ENCODE assay signal across 28 cellular contexts in genomic region chr1:23879809-23880208, GRCh38. TPM values are rescaled to one million over a fixed set of nuclear protein-coding genes. Genes with fewer than 3 reads are reported as not detected.
"Had no signal": no experiment of that assay in that cellular context is flagged by ENCODE, and none has a peak within 500 bp of the region (broad histone marks: within the 10 kb centered on the region; RNA-seq: fewer than 3 reads in every experiment).

No MANE protein-coding gene starts in this region.

- ATAC-seq: naive thymus-derived CD4-positive, alpha-beta T cell; natural killer cell treated with Interleukin-12 subunit alpha and Interleukin-12 subunit beta and Interleukin-15 and Interleukin-18, amount 100 ng/mL, for 72 hours; right lobe of liver; upper lobe of right lung had no signal

- H3K27ac ChIP-seq: hepatocyte, left ventricle myocardium inferior, ovary, right atrium auricular region, right lobe of liver, suprapubic skin, thoracic aorta, tibial artery, upper lobe of right lung had no signal

- H3K27me3 Mint-ChIP-seq: natural killer cell treated with Interleukin-12 subunit alpha and Interleukin-12 subunit beta and Interleukin-15 and Interleukin-18, amount 100 ng/mL, for 72 hours; progenitor cell of endocrine pancreas; stimulated activated naive CD8-positive, alpha-beta T cell treated with anti-CD3 and anti-CD28 coated beads, Interleukin-15, Interleukin-2, amounts not matched to agents 100 ng/mL and 50 ng/mL, for 24 hours had no signal

- H3K27me3 ChIP-seq: hepatocyte, ovary, right atrium auricular region, right lobe of liver, suprapubic skin, upper lobe of right lung had no signal

- H3K4me1 Mint-ChIP-seq: mesothelial cell of epicardium; naive thymus-derived CD4-positive, alpha-beta T cell had no signal

- H3K27ac Mint-ChIP-seq: mesothelial cell of epicardium; naive thymus-derived CD4-positive, alpha-beta T cell; natural killer cell treated with Interleukin-12 subunit alpha and Interleukin-12 subunit beta and Interleukin-15 and Interleukin-18, amount 100 ng/mL, for 72 hours; progenitor cell of endocrine pancreas; stimulated activated naive CD8-positive, alpha-beta T cell treated with anti-CD3 and anti-CD28 coated beads, Interleukin-15, Interleukin-2, amounts not matched to agents 100 ng/mL and 50 ng/mL, for 24 hours had no signal

- H3K4me3 ChIP-seq: hepatocyte, left ventricle myocardium inferior, lung, ovary, right atrium auricular region, right lobe of liver, smooth muscle cell, suprapubic skin, thoracic aorta, tibial artery, upper lobe of right lung had no signal

- H3K4me3 Mint-ChIP-seq: mesothelial cell of epicardium; naive thymus-derived CD4-positive, alpha-beta T cell; natural killer cell treated with Interleukin-12 subunit alpha and Interleukin-12 subunit beta and Interleukin-15 and Interleukin-18, amount 100 ng/mL, for 72 hours; stimulated activated naive CD8-positive, alpha-beta T cell treated with anti-CD3 and anti-CD28 coated beads, Interleukin-15, Interleukin-2, amounts not matched to agents 100 ng/mL and 50 ng/mL, for 24 hours had no signal

- DNase-seq: islet precursor cell; left ventricle myocardium inferior; mesendoderm; naive thymus-derived CD4-positive, alpha-beta T cell; ovary; right lobe of liver; stimulated activated CD4-positive, alpha-beta T cell treated with anti-CD3 and anti-CD28 coated beads, Interleukin-1b, Interleukin-23, amount 100 ng/mL, for 48 hours; stimulated activated CD4-positive, alpha-beta T cell treated with anti-CD3 and anti-CD28 coated beads, Interleukin-2, amount 100 ng/mL, for 48 hours; stimulated activated CD4-positive, alpha-beta T cell treated with anti-CD3 and anti-CD28 coated beads, Interleukin-4, amount 100 ng/mL, for 4 hours; stimulated activated CD8-positive, alpha-beta memory T cell treated with anti-CD3 and anti-CD28 coated beads, Interleukin-4, amount 100 ng/mL, for 48 hours; stimulated activated naive CD4-positive, alpha-beta T cell; tibial artery; trophoblast cell; upper lobe of right lung had no signal

RNA-seq across cellular contexts. Expression of gene CNR2, which starts 33.4 kb away (rescaled TPM):
- total RNA-seq: hepatocyte, kidney epithelial cell, left ventricle myocardium inferior, lower leg skin, mesothelial cell of epicardium, progenitor cell of endocrine pancreas, pulmonary artery endothelial cell, renal cortical epithelial cell, smooth muscle cell, suprapubic skin had no signal
